Comparison of ENCODE assay signal across 1 cellular context in genomic region chr11:19953909-19954308, GRCh38.
TF ChIP-seq lines count a peak whose summit lies in the region.

No MANE protein-coding gene starts in this region.

TF ChIP-seq in HepG2, 621 proteins besides CTCF, POLR2A, EP300 and RAD21 (continued from another document and continues in another):
- TF ChIP-seq HIC2 (CRISPR knock-in tag; IDR thresholded peaks at IDR 0.05; ENCODE audit: low read depth) (peak; percentile 48; the same call in 1 of the 2 replicates), RXRB (CRISPR knock-in tag; IDR thresholded peaks at IDR 0.05; ENCODE audit: borderline replicate concordance) (peak; percentile 66; the same call in 1 of the 2 replicates), KIAA2018 (CRISPR knock-in tag; IDR thresholded peaks at IDR 0.05; ENCODE audit: borderline replicate concordance) (no peak), HOXA3 (CRISPR knock-in tag; IDR thresholded peaks at IDR 0.05) (peak; percentile 51; the same call in 1 of the 2 replicates), PLRG1 (conservative IDR thresholded peaks at IDR 0.05) (no peak), RFXANK (CRISPR knock-in tag; IDR thresholded peaks at IDR 0.05) (no peak), BATF2 (CRISPR knock-in tag; IDR thresholded peaks at IDR 0.05) (no peak), KMT2B (CRISPR knock-in tag; IDR thresholded peaks at IDR 0.05) (no peak), ZKSCAN5 (CRISPR knock-in tag; IDR thresholded peaks at IDR 0.05) (no peak), DDIT3 (CRISPR knock-in tag; IDR thresholded peaks at IDR 0.05) (no peak), ZNF83 (CRISPR knock-in tag; IDR thresholded peaks at IDR 0.05; ENCODE audit: borderline replicate concordance) (no peak), USF2 (IDR thresholded peaks at IDR 0.05; ENCODE audit: low read depth, low read length) (no peak), USF2 (CRISPR knock-in tag; IDR thresholded peaks at IDR 0.05; ENCODE audit: borderline replicate concordance) (no peak), TFDP1 (CRISPR knock-in tag; IDR thresholded peaks at IDR 0.05; ENCODE audit: borderline replicate concordance) (no peak), MIXL1 (CRISPR knock-in tag; IDR thresholded peaks at IDR 0.05) (peak; percentile 81; the same call in 1 of the 2 replicates), ZNF557 (CRISPR knock-in tag; IDR thresholded peaks at IDR 0.05) (no peak), HHEX (CRISPR knock-in tag; IDR thresholded peaks at IDR 0.05) (no peak), KDM5B (CRISPR knock-in tag; IDR thresholded peaks at IDR 0.05; ENCODE audit: borderline replicate concordance) (no peak), KAT7 (CRISPR knock-in tag; IDR thresholded peaks at IDR 0.05; ENCODE audit: borderline replicate concordance) (no peak), RBM22 (optimal IDR thresholded peaks at IDR 0.05; ENCODE audit: low read length) (no peak), MAX (IDR thresholded peaks at IDR 0.05) (0 out of 2 replicates have a peak, but pooled peaks have one; percentile 23), ZNF432 (CRISPR knock-in tag; IDR thresholded peaks at IDR 0.05; ENCODE audit: borderline replicate concordance) (no peak), YEATS2 (CRISPR knock-in tag; IDR thresholded peaks at IDR 0.05; ENCODE audit: borderline replicate concordance) (no peak), ARID5B (CRISPR knock-in tag; IDR thresholded peaks at IDR 0.05) (peak; percentile 86), NKX3-1 (CRISPR knock-in tag; IDR thresholded peaks at IDR 0.05) (no peak), MED1 (CRISPR knock-in tag; IDR thresholded peaks at IDR 0.05) (peak; percentile 87), ZNF737 (CRISPR knock-in tag; IDR thresholded peaks at IDR 0.05; ENCODE audit: borderline replicate concordance) (no peak), ISX (CRISPR knock-in tag; conservative IDR thresholded peaks at IDR 0.05) (no peak), KDM5A (IDR thresholded peaks at IDR 0.05; ENCODE audit: borderline replicate concordance, low read length) (no peak), SUZ12 (IDR thresholded peaks at IDR 0.05; ENCODE audit: low read depth, low read length) (no peak), HIVEP1 (CRISPR knock-in tag; IDR thresholded peaks at IDR 0.05) (no peak), ATF2 (CRISPR knock-in tag; IDR thresholded peaks at IDR 0.05) (peak; percentile 46; the same call in 1 of the 2 replicates), PAXIP1 (CRISPR knock-in tag; conservative IDR thresholded peaks at IDR 0.05) (peak; percentile 68), RORA (CRISPR knock-in tag; IDR thresholded peaks at IDR 0.05) (no peak), SRSF4 (IDR thresholded peaks at IDR 0.05; ENCODE audit: low read depth, low read length, poor library complexity, severe bottlenecking) (no peak)
